In the genomic region with DNA sequence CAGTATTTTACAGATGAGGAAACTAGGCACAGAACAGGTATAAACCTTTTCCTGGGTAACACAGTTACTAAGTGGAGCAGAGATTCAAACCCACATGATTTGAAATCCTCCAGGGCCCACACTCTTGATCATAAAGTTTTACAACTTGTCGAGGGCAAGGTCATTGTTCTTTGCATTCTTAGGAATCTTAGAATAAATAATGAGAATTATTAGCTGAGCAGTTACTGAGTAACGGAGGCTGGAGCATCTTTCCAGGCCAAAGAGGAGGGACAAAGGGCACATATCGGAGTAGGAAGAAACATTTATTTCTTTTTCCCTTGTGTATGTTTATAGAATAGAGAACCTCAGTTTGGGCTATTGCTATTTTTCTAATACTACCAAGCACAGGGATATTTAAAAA, we compare ENCODE assay signal across 19 cellular contexts. TPM values are rescaled to one million over a fixed set of nuclear protein-coding genes. Genes with fewer than 3 reads are reported as not detected.
DNase-seq lines count a peak whose midpoint lies in the region; ATAC-seq and TF ChIP-seq lines count a peak whose summit lies in the region.
"Had no signal": no experiment of that assay in that cellular context is flagged by ENCODE, and none has a peak within 500 bp of the region (broad histone marks: within the 10 kb centered on the region; RNA-seq: fewer than 3 reads in every experiment).

No MANE protein-coding gene starts in this region.

- no peaks in the 10 kb centered on the region for H3K27me3 Mint-ChIP-seq in type B pancreatic cell

- peak; percentile 3 for ATAC-seq in SK-N-SH treated with all-trans-retinoic acid at 6 μM for 48 hours

- peaks cover 10% of the 10 kb centered on the region for H3K36me3 Mint-ChIP-seq in type B pancreatic cell

- TF ChIP-seq CTCF in fibroblast of villous mesenchyme (IDR thresholded peaks at IDR 0.05; ENCODE audit: insufficient read depth, low read depth, low read length) (no peak), type B pancreatic cell (conservative IDR thresholded peaks at IDR 0.05) (no peak)

- no peaks in the 10 kb centered on the region for H3K9me3 Mint-ChIP-seq in type B pancreatic cell

- H3K27ac Mint-ChIP-seq in type B pancreatic cell, result no peak overlapping the region

- H3K4me1 Mint-ChIP-seq in type B pancreatic cell (ENCODE audit: unreplicated experiment), result peaks cover 17% of the 10 kb centered on the region

- DNase-seq in G401 (ENCODE audit: low spot score) (peak; percentile 66), fibroblast of villous mesenchyme (ENCODE audit: low read depth) (peak; percentile 87), skeletal muscle cell (ENCODE audit: low read depth) (peak; percentile 51), DMS 273 (lab: John Stamatoyannopoulos, UW; ENCODE audit: unreplicated experiment) (no peak), type B pancreatic cell (ENCODE audit: extremely low spot score, unreplicated experiment) (no peak), H4 (ENCODE audit: low spot score) (no peak)
- DNase-seq in effector CD8-positive, alpha-beta T cell (lab: John Stamatoyannopoulos, UW), result no peak
- DNase-seq: activated CD4-positive, alpha-beta T cell treated with anti-CD3 and anti-CD28 coated beads for 4 hours; activated CD8-positive, alpha-beta memory T cell treated with anti-CD3 and anti-CD28 coated beads, Interleukin-2, amount 50 U/mL, for 4 hours; activated gamma-delta T cell treated with Interleukin-2 at 50 U/mL for 16 hours; AML-193; amygdala; Calu3; KBM-7; kidney; midbrain; NCI-H1092; NCI-H526 had no signal

- in situ Hi-C loops in G401 (cut with HindIII; ENCODE audit: low sequenced_read_pairs), result no loop called here

- H3K4me3 Mint-ChIP-seq in type B pancreatic cell, result no peak overlapping the region

- no peak overlapping the region for H3K4me3 ChIP-seq in fibroblast of villous mesenchyme (ENCODE audit: low read depth, low read length)
- no peak overlapping the region for H3K4me3 ChIP-seq in skeletal muscle cell (ENCODE audit: low read depth, low read length)

TF ChIP-seq in SK-N-SH treated with all-trans-retinoic acid at 6 μM for 48 hours, 23 proteins besides CTCF, POLR2A, EP300 and RAD21:
- TF ChIP-seq TOX (CRISPR knock-in tag; IDR thresholded peaks at IDR 0.05; ENCODE audit: borderline replicate concordance), result no peak
- TF ChIP-seq SNAI2 (CRISPR knock-in tag; IDR thresholded peaks at IDR 0.05), result 0 out of 2 replicates have a peak, but pooled peaks have one; percentile 21

RNA-seq across cellular contexts. Expression of gene F2R, which starts 27.1 kb away (rescaled TPM):
- total RNA-seq in G401 (2014; rRNA removed; shearing (Covaris generic)), result 160 and 221 TPM in 2 replicates
- 117 and 144 TPM in 2 replicates for total RNA-seq in fibroblast of villous mesenchyme
- 8.5 and 20.1 TPM in 2 replicates for total RNA-seq in type B pancreatic cell (ENCODE audit: low replicate concordance)
- 34.1 and 44.8 TPM in 2 replicates for total RNA-seq in H4 (2014; rRNA removed; shearing (Covaris generic))

Comparison
In these comparisons a context has a peak if more than half of its experiments do, and no peak if none do; other contexts are left out.
1. DNase-seq: peak in G401 (single experiment), fibroblast of villous mesenchyme (single experiment) and skeletal muscle cell (single experiment); none in effector CD8-positive, alpha-beta T cell (single experiment), DMS 273 (single experiment), type B pancreatic cell (single experiment) and H4 (single experiment).